ENCODE assay signal across 28 cellular contexts in the genomic region with DNA sequence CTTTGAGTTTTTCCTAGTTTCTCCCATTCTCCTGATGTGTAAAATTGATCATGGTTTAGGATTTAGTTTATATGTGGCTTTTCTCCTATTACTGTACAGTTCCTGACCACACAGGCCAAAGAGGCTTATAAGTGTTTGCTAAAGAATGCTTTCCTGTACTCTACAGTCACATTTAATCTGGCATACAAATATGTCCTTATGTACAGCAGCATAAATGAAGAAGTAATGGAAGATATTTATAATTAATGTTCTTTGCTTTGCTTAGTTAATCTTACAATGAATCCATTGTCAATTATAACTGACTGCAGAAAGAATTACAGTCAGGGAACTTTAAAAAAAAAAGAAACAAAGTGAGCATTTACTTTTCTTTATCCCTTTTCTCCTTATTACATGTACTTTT.
"Had no signal": no experiment of that assay in that cellular context is flagged by ENCODE, and none has a peak within 500 bp of the region (broad histone marks: within the 10 kb centered on the region; RNA-seq: fewer than 3 reads in every experiment).

No MANE protein-coding gene starts in this region.

- H3K9me3 ChIP-seq: left ventricle myocardium inferior, neutrophil, psoas muscle, right atrium auricular region, right lobe of liver, tibial nerve, uterus had no signal

- H3K79me2 ChIP-seq: parathyroid adenoma had no signal

- FAIRE-seq: islet of Langerhans, kidney had no signal

- H3K4me2 ChIP-seq: neural progenitor cell, smooth muscle cell had no signal

- ATAC-seq: left colon; natural killer cell; psoas muscle; right lobe of liver; stimulated activated memory B cell treated with anti-CD40 and anti-IgM and Interleukin-4, amounts not matched to agents 10 μg/mL and 1 μg/mL and 100 μg/mL, for 72 hours; stimulated activated naive CD8-positive, alpha-beta T cell treated with anti-CD3 and anti-CD28 coated beads, Interleukin-15, amount 100 ng/mL, for 72 hours had no signal

- H3K9ac ChIP-seq: neural progenitor cell, parathyroid adenoma had no signal

- H3K4me3 ChIP-seq: left ventricle myocardium inferior, lung, neural progenitor cell, psoas muscle, right atrium auricular region, right lobe of liver, smooth muscle cell, tibial nerve, uterus had no signal

- H3K27ac ChIP-seq: left ventricle myocardium inferior, neural progenitor cell, neutrophil, parathyroid adenoma, psoas muscle, right atrium auricular region, right lobe of liver, uterus had no signal

- H3K27me3 ChIP-seq: neural progenitor cell, neutrophil, right atrium auricular region, right lobe of liver, tibial nerve, uterus had no signal

- DNase-seq: immature natural killer cell; kidney; left colon; left ventricle myocardium inferior; mesendoderm; naive B cell; natural killer cell; nephron progenitor cell; occipital lobe; psoas muscle; right lobe of liver; stimulated activated CD4-positive, alpha-beta T cell treated with anti-CD3 and anti-CD28 coated beads, Interleukin-1b, Interleukin-23, amount 100 ng/mL, for 48 hours; stimulated activated CD4-positive, alpha-beta T cell treated with anti-CD3 and anti-CD28 coated beads, Interleukin-2, amount 100 ng/mL, for 48 hours; stimulated activated CD4-positive, alpha-beta T cell treated with anti-CD3 and anti-CD28 coated beads, Interleukin-4, amount 100 ng/mL, for 4 hours; stimulated activated CD8-positive, alpha-beta memory T cell treated with anti-CD3 and anti-CD28 coated beads, Interleukin-4, amount 100 ng/mL, for 48 hours; stimulated activated naive CD4-positive, alpha-beta T cell treated with Interleukin-2 at 50 U/mL for 16 hours; stimulated activated naive CD8-positive, alpha-beta T cell treated with anti-CD3 and anti-CD28 coated beads, Interleukin-15, amount 100 ng/mL, for 72 hours; substantia nigra; uterus had no signal

- H2AFZ ChIP-seq: neural progenitor cell, parathyroid adenoma had no signal

- H3K36me3 ChIP-seq: left ventricle myocardium inferior, neural progenitor cell, neutrophil, right atrium auricular region, right lobe of liver, tibial nerve, uterus had no signal

- H3K4me1 ChIP-seq: left ventricle myocardium inferior, neural progenitor cell, parathyroid adenoma, psoas muscle, right atrium auricular region, right lobe of liver, uterus had no signal
